8 cellular contexts compared by ENCODE assay signal in the genomic region with DNA sequence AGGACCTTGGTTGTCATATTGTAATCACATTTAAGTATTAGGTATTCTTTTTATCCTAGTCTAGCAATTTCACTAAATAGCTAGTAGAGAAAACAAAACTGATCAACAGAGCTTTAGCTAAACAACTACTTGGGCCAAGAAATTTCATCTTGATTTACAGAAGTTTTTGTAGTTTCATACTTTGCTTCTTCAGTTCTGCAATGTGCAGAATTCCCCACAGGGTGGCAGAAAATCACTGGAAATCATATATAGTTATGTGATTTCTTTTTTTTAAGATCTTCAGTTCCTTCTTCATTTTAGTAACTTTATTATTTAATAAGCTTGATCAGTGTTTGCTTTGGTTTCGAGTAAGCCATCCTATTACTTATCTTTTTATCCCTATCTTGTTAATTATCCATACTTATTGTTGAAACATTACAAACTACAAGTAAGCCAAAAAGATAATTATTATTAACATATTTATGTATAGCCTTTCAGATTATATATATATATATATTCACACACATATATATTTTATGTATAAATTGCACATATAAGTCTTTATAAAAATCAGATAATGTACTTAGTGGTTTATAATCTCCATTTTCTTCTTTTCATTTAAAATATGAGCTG. TPM values are rescaled to one million over a fixed set of nuclear protein-coding genes. Genes with fewer than 3 reads are reported as not detected.
DNase-seq lines count a peak whose midpoint lies in the region; ATAC-seq and TF ChIP-seq lines count a peak whose summit lies in the region.

No MANE protein-coding gene starts in this region.

- intact Hi-C loops in vagina (cut with DNase I), result no loop called here
- intact Hi-C loops in cardiac septum (cut with DNase I), result loop anchor here (5.0 kb wide), 1 partner anchor 636 kb away; no protein-coding TSS in a partner anchor

- no peak overlapping the region for H3K18ac ChIP-seq in mesenchymal stem cell (ENCODE audit: low read depth in 1 of 2, low read length in 2 of 2)

- H3K79me2 ChIP-seq in DND-41 (ENCODE audit: insufficient read depth, low read length) (peaks cover 29% of the 10 kb centered on the region), Karpas-422 (ENCODE audit: low read length) (peaks cover 28% of the 10 kb centered on the region)

- no peak overlapping the region for H4K91ac ChIP-seq in mesenchymal stem cell (ENCODE audit: low read length)

- no peak overlapping the region for H2AK5ac ChIP-seq in mesenchymal stem cell (ENCODE audit: low read length, severe bottlenecking)

- no peak overlapping the region for H2BK5ac ChIP-seq in mesenchymal stem cell (ENCODE audit: low read depth, low read length, poor library complexity, severe bottlenecking)

- peaks cover 25% of the 10 kb centered on the region for H4K20me1 ChIP-seq in DND-41 (ENCODE audit: insufficient read depth, low read length)
- peaks cover 23% of the 10 kb centered on the region for H4K20me1 ChIP-seq in Karpas-422 (ENCODE audit: insufficient read depth, low read depth, low read length)

- TF ChIP-seq CTCF in DND-41 (IDR thresholded peaks at IDR 0.05; ENCODE audit: borderline replicate concordance, extremely low read depth, low read length, poor library complexity, severe bottlenecking) (peak; percentile 68), vagina (IDR thresholded peaks at IDR 0.05) (peak; percentile 45 to 54 (median 46))

- no peak for TF ChIP-seq POLR2A in vagina (IDR thresholded peaks at IDR 0.05)

- peaks cover 16% of the 10 kb centered on the region for H3K36me3 ChIP-seq in DND-41 (ENCODE audit: insufficient read depth, low read length)
- no peaks in the 10 kb centered on the region; the same call in 1 of the 2 replicates for H3K36me3 ChIP-seq in Karpas-422 (ENCODE audit: insufficient read depth, low read length)
- no peaks in the 10 kb centered on the region for H3K36me3 ChIP-seq in mesenchymal stem cell (ENCODE audit: control insufficient read depth in 1 of 2, insufficient read depth in 2 of 2, low read depth in 1 of 2, low read length in 2 of 2)
- H3K36me3 ChIP-seq in vagina, result peaks cover 0 to 5% of the 10 kb centered on the region in 2 donors

- H3K9ac ChIP-seq in DND-41 (ENCODE audit: low read depth, low read length), result no peak overlapping the region
- no peak overlapping the region for H3K9ac ChIP-seq in Karpas-422 (ENCODE audit: low read length)
- H3K9ac ChIP-seq in mesenchymal stem cell (ENCODE audit: low read length), result peak overlapping the region; percentile 19

- no peaks in the 10 kb centered on the region for H3K27me3 ChIP-seq in DND-41 (ENCODE audit: insufficient read depth, low read length, poor library complexity)
- no peaks in the 10 kb centered on the region for H3K27me3 ChIP-seq in Karpas-422 (ENCODE audit: low read length)
- H3K27me3 ChIP-seq in mesenchymal stem cell (ENCODE audit: control insufficient read depth in 1 of 2, insufficient read depth in 1 of 2, low read length in 2 of 2), result no peaks in the 10 kb centered on the region
- no peaks in the 10 kb centered on the region for H3K27me3 ChIP-seq in vagina

- no peak overlapping the region for H3K27ac ChIP-seq in DND-41 (ENCODE audit: low read length)
- no peak overlapping the region for H3K27ac ChIP-seq in Karpas-422 (ENCODE audit: low read length)
- H3K27ac ChIP-seq in mesenchymal stem cell (ENCODE audit: low read length, poor library complexity, severe bottlenecking), result no peak overlapping the region
- H3K27ac ChIP-seq in vagina, result no peak overlapping the region

- H3K9me3 ChIP-seq in DND-41 (ENCODE audit: insufficient read depth, low read length, severe bottlenecking), result no peaks in the 10 kb centered on the region
- no peaks in the 10 kb centered on the region for H3K9me3 ChIP-seq in Karpas-422 (ENCODE audit: low read length)
- H3K9me3 ChIP-seq in mesenchymal stem cell (ENCODE audit: control insufficient read depth, low read length), result no peaks in the 10 kb centered on the region
- no peaks in the 10 kb centered on the region for H3K9me3 ChIP-seq in vagina

- H2BK15ac ChIP-seq in mesenchymal stem cell (ENCODE audit: low read depth, poor library complexity, severe bottlenecking), result no peak overlapping the region

- H2BK12ac ChIP-seq in mesenchymal stem cell (ENCODE audit: low read length in 2 of 2), result no peak overlapping the region

- no CpG with 5 or more reads among the region's 1 CpG for WGBS in mesenchymal stem cell

- H2BK120ac ChIP-seq in mesenchymal stem cell (ENCODE audit: low read depth, low read length), result no peak overlapping the region

- H3K79me1 ChIP-seq in mesenchymal stem cell (replicated peaks; ENCODE audit: low read length, poor library complexity, severe bottlenecking), result no peaks in the 10 kb centered on the region

- DNase-seq in DND-41 (peak; percentile 54), Karpas-422 (peak; percentile 85), SW 1271 (lab: John Stamatoyannopoulos, UW) (peak; percentile 40 to 72), mesenchymal stem cell (peak; percentile 67), vagina (ENCODE audit: extremely low spot score in 2 of 2) (no peak), cardiac septum (ENCODE audit: low spot score) (no peak)
- peak; percentile 33 for DNase-seq in central memory CD4-positive, alpha-beta T cell

- H4K8ac ChIP-seq in mesenchymal stem cell (ENCODE audit: low read length), result no peak overlapping the region

- H3K23ac ChIP-seq in mesenchymal stem cell (ENCODE audit: low read length in 2 of 2), result no peak overlapping the region

- ATAC-seq in DND-41 (ENCODE audit: insufficient read depth, low read depth) (no peak), HG03565 (IDR thresholded peaks at IDR 0.05; ENCODE audit: unreplicated experiment) (no peak)

- H3K14ac ChIP-seq in mesenchymal stem cell (ENCODE audit: low read length in 2 of 2), result no peak overlapping the region

- no peak overlapping the region for H2AFZ ChIP-seq in DND-41 (ENCODE audit: low read depth, low read length)
- no peak overlapping the region for H2AFZ ChIP-seq in Karpas-422 (ENCODE audit: low read length)
- no peak overlapping the region for H2AFZ ChIP-seq in mesenchymal stem cell (ENCODE audit: low read depth, low read length)

- no peak overlapping the region for H3K4me3 ChIP-seq in DND-41 (ENCODE audit: low read depth in 1 of 2, low read length in 2 of 2)
- H3K4me3 ChIP-seq in Karpas-422 (ENCODE audit: low read length), result no peak overlapping the region
- H3K4me3 ChIP-seq in mesenchymal stem cell (ENCODE audit: insufficient read depth in 1 of 2, low read depth in 1 of 2, low read length in 2 of 2), result no peak overlapping the region
- H3K4me3 ChIP-seq in vagina, result no peak overlapping the region

- H3K4me1 ChIP-seq in DND-41 (ENCODE audit: insufficient read depth, low read length) (peaks cover 27% of the 10 kb centered on the region), Karpas-422 (ENCODE audit: low read length) (peaks cover 27% of the 10 kb centered on the region), mesenchymal stem cell (ENCODE audit: control insufficient read depth, insufficient read depth, low read depth, low read length) (peaks cover 3% of the 10 kb centered on the region), vagina (peaks cover 27% of the 10 kb centered on the region)

- no peak overlapping the region for H3K4ac ChIP-seq in mesenchymal stem cell (ENCODE audit: low read depth in 1 of 2, low read length in 2 of 2)

- no peaks in the 10 kb centered on the region for H3K9me2 ChIP-seq in Karpas-422 (replicated peaks; ENCODE audit: insufficient read depth, low read length)

- H3K4me2 ChIP-seq in DND-41 (ENCODE audit: insufficient read depth, low read length), result no peak overlapping the region
- H3K4me2 ChIP-seq in Karpas-422 (ENCODE audit: low read depth, low read length, poor library complexity, severe bottlenecking), result no peak overlapping the region
- no peak overlapping the region for H3K4me2 ChIP-seq in mesenchymal stem cell (ENCODE audit: low read length, poor library complexity, severe bottlenecking)

RNA-seq across cellular contexts. Expression of gene BNIP2, which starts 2.2 kb away (rescaled TPM):
- 83.0 and 93.4 TPM in 2 replicates for total RNA-seq in Karpas-422 (2014; rRNA removed; shearing (Covaris generic); ENCODE audit: low replicate concordance)
- 56.0 TPM for polyA plus RNA-seq in mesenchymal stem cell (2013, experiment 1 of 2)
- polyA plus RNA-seq in mesenchymal stem cell (2013, experiment 2 of 2), result 53.8 TPM
- 83.2 TPM for total RNA-seq in vagina
- 87.4 TPM for total RNA-seq in cardiac septum

RNA-seq across cellular contexts. Expression of gene GTF2A2, which starts 34.0 kb away (rescaled TPM):
- 71.4 and 140 TPM in 2 replicates for total RNA-seq in Karpas-422 (2014; rRNA removed; shearing (Covaris generic); ENCODE audit: low replicate concordance)
- polyA plus RNA-seq in mesenchymal stem cell (2013, experiment 1 of 2), result 171 TPM
- 190 TPM for polyA plus RNA-seq in mesenchymal stem cell (2013, experiment 2 of 2)
- total RNA-seq in vagina (36.8 TPM), cardiac septum (105 TPM)

Comparison
In these comparisons a context has a peak if more than half of its experiments do, and no peak if none do; other contexts are left out.
1. DNase-seq: peak in DND-41 (single experiment), Karpas-422 (single experiment), SW 1271 (2 of 2), central memory CD4-positive, alpha-beta T cell (single experiment) and mesenchymal stem cell (single experiment); none in vagina (0 of 2) and cardiac septum (single experiment).